19 cellular contexts compared by ENCODE assay signal in genomic region chr10:112525215-112525614, GRCh38.
DNase-seq lines count a peak whose midpoint lies in the region; ATAC-seq and TF ChIP-seq lines count a peak whose summit lies in the region.
"Had no signal": no experiment of that assay in that cellular context is flagged by ENCODE, and none has a peak within 500 bp of the region (broad histone marks: within the 10 kb centered on the region; RNA-seq: fewer than 3 reads in every experiment).

No MANE protein-coding gene starts in this region.

- H3K4me3 Mint-ChIP-seq in MCF 10A (ENCODE audit: unreplicated experiment) = no peak overlapping the region
- no peak overlapping the region for H3K4me3 Mint-ChIP-seq in activated T-cell treated with anti-CD3 and anti-CD28 coated beads, Interleukin-2, amount 50 U/mL, for 4 hours
- H3K4me3 Mint-ChIP-seq: endodermal cell had no signal

- H3K4me1 Mint-ChIP-seq in MCF 10A (ENCODE audit: insufficient read depth, unreplicated experiment) = peaks cover 18% of the 10 kb centered on the region
- peaks cover 12% of the 10 kb centered on the region for H3K4me1 Mint-ChIP-seq in activated T-cell treated with anti-CD3 and anti-CD28 coated beads, Interleukin-2, amount 50 U/mL, for 4 hours (ENCODE audit: low read depth)

- no peak overlapping the region for H3K27ac Mint-ChIP-seq in MCF 10A (ENCODE audit: low read depth, unreplicated experiment)
- H3K27ac Mint-ChIP-seq: endodermal cell had no signal

- POLR2A ChIA-PET in MCF 10A (lab: Yijun Ruan, JAX) = interaction anchor here (0.6 to 1.2 kb wide), 6 partner anchors 11 to 769 kb away, joined by 3 to 4 read pairs (median 3); no protein-coding TSS in a partner anchor

- H3K27me3 ChIP-seq in breast epithelium (no peaks in the 10 kb centered on the region), SJSA1 (replicated peaks) (no peaks in the 10 kb centered on the region)
- H3K27me3 ChIP-seq: BLaER1 treated with 17β-estradiol and CSF1 and Interleukin-3, amounts not matched to agents 10 nM and 100 nM; brain microvascular endothelial cell; colonic mucosa; spleen had no signal

- ATAC-seq in esophagus mucosa (peak; percentile 42), SK-N-SH treated with all-trans-retinoic acid at 6 μM for 48 hours (no peak)
- ATAC-seq in activated T-cell treated with anti-CD3 and anti-CD28 coated beads, Interleukin-2, amount 50 U/mL, for 4 hours = no peak
- ATAC-seq: HepG2 had no signal

- H3K4me1 ChIP-seq in breast epithelium = no peaks in the 10 kb centered on the region
- peaks cover 52% of the 10 kb centered on the region for H3K4me1 ChIP-seq in SJSA1 (replicated peaks)
- H3K4me1 ChIP-seq: colonic mucosa had no signal

- no peaks in the 10 kb centered on the region for H3K9me3 ChIP-seq in breast epithelium
- no peaks in the 10 kb centered on the region for H3K9me3 ChIP-seq in SJSA1 (replicated peaks)
- H3K9me3 ChIP-seq: BLaER1 treated with 17β-estradiol and CSF1 and Interleukin-3, amounts not matched to agents 10 nM and 100 nM; colonic mucosa; spleen had no signal

- TF ChIP-seq POLR2A in breast epithelium (IDR thresholded peaks at IDR 0.05) = no peak

- H3K4me3 ChIP-seq in breast epithelium (no peak overlapping the region), SJSA1 (no peak overlapping the region)
- H3K4me3 ChIP-seq: BLaER1 treated with 17β-estradiol and CSF1 and Interleukin-3, amounts not matched to agents 10 nM and 100 nM; colonic mucosa; spleen had no signal

- H3K9me3 Mint-ChIP-seq in MCF 10A (ENCODE audit: unreplicated experiment) = no peaks in the 10 kb centered on the region
- no peaks in the 10 kb centered on the region for H3K9me3 Mint-ChIP-seq in activated T-cell treated with anti-CD3 and anti-CD28 coated beads, Interleukin-2, amount 50 U/mL, for 4 hours
- H3K9me3 Mint-ChIP-seq: endodermal cell had no signal

- H3K36me3 ChIP-seq in breast epithelium (no peaks in the 10 kb centered on the region), SJSA1 (no peaks in the 10 kb centered on the region)
- H3K36me3 ChIP-seq: brain microvascular endothelial cell, colonic mucosa had no signal

- intact Hi-C loops in MCF 10A (cut with micrococcal nuclease) (no loop called here), breast epithelium (cut with DNase I; ENCODE audit: low total_unique reads) (no loop called here)

- CTCF ChIA-PET in MCF 10A (lab: Yijun Ruan, JAX) = interaction anchor here (0.6 kb wide), 2 partner anchors 8 to 93 kb away, joined by 4 to 5 read pairs; no protein-coding TSS in a partner anchor

- no peak for TF ChIP-seq CTCF in MCF 10A (IDR thresholded peaks at IDR 0.05; ENCODE audit: unreplicated experiment)
- TF ChIP-seq CTCF in breast epithelium (IDR thresholded peaks at IDR 0.05) = no peak

- H3K27ac ChIP-seq in breast epithelium (no peak overlapping the region), SJSA1 (peak overlapping the region; percentile 48)
- H3K27ac ChIP-seq: BLaER1 treated with 17β-estradiol and CSF1 and Interleukin-3, amounts not matched to agents 10 nM and 100 nM; brain microvascular endothelial cell; colonic mucosa; spleen had no signal

- no peaks in the 10 kb centered on the region for H3K36me3 Mint-ChIP-seq in MCF 10A (ENCODE audit: insufficient read depth, unreplicated experiment)
- peaks cover 9% of the 10 kb centered on the region for H3K36me3 Mint-ChIP-seq in activated T-cell treated with anti-CD3 and anti-CD28 coated beads, Interleukin-2, amount 50 U/mL, for 4 hours (ENCODE audit: insufficient read depth)

- no peaks in the 10 kb centered on the region for H3K27me3 Mint-ChIP-seq in MCF 10A (ENCODE audit: insufficient read depth, unreplicated experiment)
- no peaks in the 10 kb centered on the region for H3K27me3 Mint-ChIP-seq in activated T-cell treated with anti-CD3 and anti-CD28 coated beads, Interleukin-2, amount 50 U/mL, for 4 hours (ENCODE audit: low read depth)

- DNase-seq in MCF 10A (ENCODE audit: unreplicated experiment) (peak; percentile 43), breast epithelium (ENCODE audit: low spot score in 2 of 2) (no peak), SJSA1 (ENCODE audit: low read depth in 1 of 2, low spot score in 2 of 2) (peak; percentile 60 to 65), NCI-H2196 treated with DMSO at 0.1 percent for 48 hours (lab: John Stamatoyannopoulos, UW; ENCODE audit: unreplicated experiment) (no peak)
- no peak for DNase-seq in activated T-cell treated with anti-CD3 and anti-CD28 coated beads, Interleukin-2, amount 50 U/mL, for 4 hours
- DNase-seq in stimulated activated CD4-positive, alpha-beta T cell treated with anti-CD3 and anti-CD28 coated beads, Interleukin-4, amount 100 ng/mL, for 24 hours = no peak
- DNase-seq: activated CD4-positive, alpha-beta T cell treated with anti-CD3 and anti-CD28 coated beads, Interleukin-2, amount 50 U/mL, for 4 hours; activated naive CD4-positive, alpha-beta T cell treated with anti-CD3 and anti-CD28 coated beads, Interleukin-2, amount 50 U/mL, for 16 hours; brain microvascular endothelial cell; colonic mucosa; endodermal cell; NCI-H1417 treated with DMSO at 0.1 percent for 48 hours; NCI-H526; SHP77; spleen had no signal

- no TSS peak for BruUV-seq in MCF 10A (replicated peaks; lab: Mats Ljungman, UMichigan)

TF ChIP-seq in SK-N-SH treated with all-trans-retinoic acid at 6 μM for 48 hours, 23 proteins besides CTCF, POLR2A, EP300 and RAD21:
- TF ChIP-seq ARNTL (CRISPR knock-in tag; IDR thresholded peaks at IDR 0.05; ENCODE audit: borderline replicate concordance, low read depth) = no peak
- no peak for TF ChIP-seq CSDC2 (CRISPR knock-in tag; IDR thresholded peaks at IDR 0.05)
- TF ChIP-seq BACH2 (CRISPR knock-in tag; IDR thresholded peaks at IDR 0.05; ENCODE audit: borderline replicate concordance) = no peak
- TF ChIP-seq ISL1 (CRISPR knock-in tag; IDR thresholded peaks at IDR 0.05) = no peak
- TF ChIP-seq ZNF8 (CRISPR knock-in tag; IDR thresholded peaks at IDR 0.05) = no peak
- TF ChIP-seq CSRNP3 (CRISPR knock-in tag; IDR thresholded peaks at IDR 0.05) = no peak
- no peak for TF ChIP-seq TOX (CRISPR knock-in tag; IDR thresholded peaks at IDR 0.05; ENCODE audit: borderline replicate concordance)

Comparison
In these comparisons a context has a peak if more than half of its experiments do, and no peak if none do; other contexts are left out.
1. DNase-seq: peak in MCF 10A (single experiment) and SJSA1 (2 of 2); none in breast epithelium (0 of 2), NCI-H2196 treated with DMSO at 0.1 percent for 48 hours (single experiment), activated T-cell treated with anti-CD3 and anti-CD28 coated beads, Interleukin-2, amount 50 U/mL, for 4 hours (single experiment) and stimulated activated CD4-positive, alpha-beta T cell treated with anti-CD3 and anti-CD28 coated beads, Interleukin-4, amount 100 ng/mL, for 24 hours (single experiment).